16 cellular contexts compared by ENCODE assay signal in the genomic region with DNA sequence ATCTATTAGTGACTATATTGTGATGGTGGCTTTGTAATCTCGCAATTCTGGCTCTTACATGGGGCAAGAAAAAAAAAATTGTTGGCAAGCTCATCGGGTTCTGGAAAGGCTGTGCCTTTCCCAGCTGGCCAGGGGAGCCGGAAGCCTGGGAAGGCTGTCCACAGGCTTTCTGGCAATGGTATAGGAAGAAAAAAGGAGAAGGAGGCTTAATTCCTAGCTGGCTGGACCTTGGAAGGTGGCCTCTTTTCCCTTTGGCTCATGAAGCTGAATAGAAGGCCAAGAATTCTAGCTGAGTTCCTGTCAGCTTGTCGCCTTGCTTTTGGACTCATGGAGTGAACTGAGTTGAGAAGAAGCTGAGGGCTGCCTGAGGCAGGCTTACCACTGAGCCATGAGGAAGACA.
DNase-seq lines count a peak whose midpoint lies in the region; ATAC-seq and TF ChIP-seq lines count a peak whose summit lies in the region.
"Had no signal": no experiment of that assay in that cellular context is flagged by ENCODE, and none has a peak within 500 bp of the region (broad histone marks: within the 10 kb centered on the region; RNA-seq: fewer than 3 reads in every experiment).

No MANE protein-coding gene starts in this region.

- no peak overlapping the region for H3K4me3 Mint-ChIP-seq in natural killer cell
- H3K4me3 Mint-ChIP-seq: CD4-positive, CD25-positive, alpha-beta regulatory T cell; stimulated activated naive CD8-positive, alpha-beta T cell treated with anti-CD3 and anti-CD28 coated beads, Interleukin-15, amount 100 ng/mL, for 72 hours; T-cell had no signal

- no peak overlapping the region for H3K27ac Mint-ChIP-seq in natural killer cell
- H3K27ac Mint-ChIP-seq: CD4-positive, CD25-positive, alpha-beta regulatory T cell; T-cell had no signal

- peaks cover 6 to 7% of the 10 kb centered on the region in 2 donors for H3K4me1 Mint-ChIP-seq in natural killer cell
- H3K4me1 Mint-ChIP-seq: CD4-positive, CD25-positive, alpha-beta regulatory T cell; stimulated activated naive CD8-positive, alpha-beta T cell treated with anti-CD3 and anti-CD28 coated beads, Interleukin-15, amount 100 ng/mL, for 72 hours; T-cell had no signal

- no peak for TF ChIP-seq POLR2A in stomach (IDR thresholded peaks at IDR 0.05)

- no peak for TF ChIP-seq EP300 in stomach (IDR thresholded peaks at IDR 0.05)

- TF ChIP-seq CTCF in fibroblast of mammary gland (conservative IDR thresholded peaks at IDR 0.05; ENCODE audit: control insufficient read depth, insufficient read depth, low read depth, low read length): no peak
- no peak for TF ChIP-seq CTCF in stomach (IDR thresholded peaks at IDR 0.05)
- TF ChIP-seq CTCF in natural killer cell (IDR thresholded peaks at IDR 0.05): no peak

- H3K4me1 ChIP-seq in adipocyte (ENCODE audit: control insufficient read depth, insufficient read depth, low read length) (peaks cover 16% of the 10 kb centered on the region), stomach (peaks cover 0 to 21% (median 6%) of the 10 kb centered on the region in 4 donors)

- H3K9me3 ChIP-seq in adipocyte (ENCODE audit: control insufficient read depth, low read length) (no peaks in the 10 kb centered on the region), stomach (peaks cover 0 to 1% (median 0%) of the 10 kb centered on the region in 4 donors)

- H3K36me3 Mint-ChIP-seq in natural killer cell: no peaks in the 10 kb centered on the region
- H3K36me3 Mint-ChIP-seq: CD4-positive, CD25-positive, alpha-beta regulatory T cell; T-cell had no signal

- H3K4me3 ChIP-seq in adipocyte (ENCODE audit: low read length): peak overlapping the region; percentile 8
- no peak overlapping the region for H3K4me3 ChIP-seq in fibroblast of mammary gland (ENCODE audit: control insufficient read depth, low read depth, low read length)
- no peak overlapping the region for H3K4me3 ChIP-seq in stomach
- H3K4me3 ChIP-seq: cardiac muscle cell, K562 had no signal

- no peaks in the 10 kb centered on the region for H3K36me3 ChIP-seq in adipocyte (ENCODE audit: control insufficient read depth, insufficient read depth, low read length, severe bottlenecking)
- H3K36me3 ChIP-seq in stomach: no peaks in the 10 kb centered on the region
- H3K36me3 ChIP-seq: cardiac muscle cell had no signal

- 30 to 55% (median 45%) methylated on average over 4 of the region's 4 CpGs for WGBS in stomach, 5 donors

- peaks cover 0 to 2% of the 10 kb centered on the region in 2 donors for H3K9me3 Mint-ChIP-seq in natural killer cell

- H3K27ac ChIP-seq in stomach: peak overlapping the region in 4 of 5 donors; percentile 14 to 66 (median 40)
- H3K27ac ChIP-seq: cardiac muscle cell had no signal

- ATAC-seq in natural killer cell: no peak
- ATAC-seq: K562; stimulated activated naive CD8-positive, alpha-beta T cell treated with anti-CD3 and anti-CD28 coated beads, Interleukin-15, amount 100 ng/mL, for 72 hours; T-cell had no signal

- DNase-seq in adipocyte (ENCODE audit: low read depth) (no peak), fibroblast of mammary gland (ENCODE audit: low read depth) (peak; percentile 42), medulla oblongata (ENCODE audit: extremely low spot score) (peak; percentile 77), stomach (no peak), natural killer cell (no peak), SW 1271 (lab: John Stamatoyannopoulos, UW) (no peak)
- DNase-seq in stimulated activated CD4-positive, alpha-beta T cell treated with anti-CD3 and anti-CD28 coated beads, Interleukin-12 subunit alpha, Interleukin-12 subunit beta, amount 100 ng/mL, for 4 hours: no peak
- DNase-seq in stimulated activated CD4-positive, alpha-beta T cell treated with anti-CD3 and anti-CD28 coated beads, Interleukin-4, amount 100 ng/mL, for 24 hours: no peak
- DNase-seq: activated CD4-positive, CD25-positive, alpha-beta regulatory T cell treated with anti-CD3 and anti-CD28 coated beads, Interleukin-2, amount 50 U/mL, for 72 hours; CD4-positive, CD25-positive, alpha-beta regulatory T cell; GDM1; stimulated activated CD4-positive, alpha-beta T cell treated with anti-CD3 and anti-CD28 coated beads, Interleukin-4, amount 100 ng/mL, for 4 hours; stimulated activated naive CD8-positive, alpha-beta T cell treated with anti-CD3 and anti-CD28 coated beads, Interleukin-15, amount 100 ng/mL, for 72 hours; T-cell had no signal

- peaks cover 9% of the 10 kb centered on the region in 2 donors for H3K27me3 Mint-ChIP-seq in natural killer cell (ENCODE audit: low read depth in 2 of 2)
- H3K27me3 Mint-ChIP-seq: CD4-positive, CD25-positive, alpha-beta regulatory T cell; stimulated activated naive CD8-positive, alpha-beta T cell treated with anti-CD3 and anti-CD28 coated beads, Interleukin-15, amount 100 ng/mL, for 72 hours; T-cell had no signal

- intact Hi-C loops in stomach (cut with DNase I; ENCODE audit: low total_unique reads): no loop called here
- intact Hi-C loops in natural killer cell (cut with micrococcal nuclease): no loop called here

- H3K27me3 ChIP-seq in adipocyte (replicated peaks; ENCODE audit: control insufficient read depth, insufficient read depth, low read length): no peaks in the 10 kb centered on the region
- H3K27me3 ChIP-seq in stomach: no peaks in the 10 kb centered on the region
- H3K27me3 ChIP-seq: cardiac muscle cell had no signal

- H3K9ac ChIP-seq in adipocyte (ENCODE audit: low read length): no peak overlapping the region

Comparison
In these comparisons a context has a peak if more than half of its experiments do, and no peak if none do; other contexts are left out.
1. DNase-seq: peak in fibroblast of mammary gland (single experiment) and medulla oblongata (single experiment); none in adipocyte (single experiment), stomach (single experiment), stimulated activated CD4-positive, alpha-beta T cell treated with anti-CD3 and anti-CD28 coated beads, Interleukin-12 subunit alpha, Interleukin-12 subunit beta, amount 100 ng/mL, for 4 hours (single experiment), stimulated activated CD4-positive, alpha-beta T cell treated with anti-CD3 and anti-CD28 coated beads, Interleukin-4, amount 100 ng/mL, for 24 hours (single experiment), natural killer cell (single experiment) and SW 1271 (0 of 2).